In genomic region chr1:241703739-241704138, GRCh38 we compare ENCODE assay signal across 16 cellular contexts. TPM values are rescaled to one million over a fixed set of nuclear protein-coding genes. Genes with fewer than 3 reads are reported as not detected.
"Had no signal": no experiment of that assay in that cellular context is flagged by ENCODE, and none has a peak within 500 bp of the region (broad histone marks: within the 10 kb centered on the region; RNA-seq: fewer than 3 reads in every experiment).

No MANE protein-coding gene starts in this region.

RNA-seq across cellular contexts. Expression of gene WDR64, which starts 51.7 kb away (rescaled TPM):
- total RNA-seq: activated CD4-positive, alpha-beta memory T cell treated with anti-CD3 and anti-CD28 coated beads for 36 hours; activated CD4-positive, alpha-beta T cell treated with anti-CD3 and anti-CD28 coated beads for 36 hours; activated CD8-positive, alpha-beta memory T cell treated with anti-CD3 and anti-CD28 coated beads for 36 hours; activated CD8-positive, alpha-beta T cell treated with anti-CD3 and anti-CD28 coated beads for 36 hours; activated naive CD4-positive, alpha-beta T cell treated with anti-CD3 and anti-CD28 coated beads for 36 hours; activated naive CD4-positive, alpha-beta T cell treated with anti-CD3 and anti-CD28 coated beads, Interleukin-2, amount 50 U/mL, for 72 hours; activated T-helper 1 cell treated with anti-CD3 and anti-CD28 coated beads, Interleukin-12 subunit alpha, Interleukin-12 subunit beta, Interleukin-2, Interleukin-4 antibody, amounts not matched to agents 30 ng/mL and 10 ng/mL and 1 ng/mL, durations not matched to agents 14 hours and 24 hours and 36 hours; activated T-helper 17 cell treated with anti-CD3 and anti-CD28 coated beads, Interleukin-2, amount 50 U/mL, for 72 hours; aorta; astrocyte; body of pancreas; breast epithelium; cardiac septum; cerebellum; T-helper 2 cell treated with Interferon-gamma antibody and Interleukin-4, amounts not matched to agents 100 ng/mL and 5 ng/mL, for 36 hours; WTC11 had no signal
- polyA plus RNA-seq: aorta had no signal
